8 cellular contexts compared by ENCODE assay signal in genomic region chr6:24910850-24911712, GRCh38. TPM values are rescaled to one million over a fixed set of nuclear protein-coding genes. Genes with fewer than 3 reads are reported as not detected.
DNase-seq lines count a peak whose midpoint lies in the region; ATAC-seq and TF ChIP-seq lines count a peak whose summit lies in the region.

No MANE protein-coding gene starts in this region.

- H3K9me3 ChIP-seq in CD4-positive, alpha-beta memory T cell (ENCODE audit: control insufficient read depth in 1 of 2, low read length in 2 of 2) = no peaks in the 10 kb centered on the region
- no peaks in the 10 kb centered on the region for H3K9me3 ChIP-seq in naive thymus-derived CD4-positive, alpha-beta T cell (ENCODE audit: control insufficient read depth in 2 of 3, low read length in 3 of 3)
- H3K9me3 ChIP-seq in tibial artery = no peaks in the 10 kb centered on the region

- CTCF ChIA-PET in CD4-positive, alpha-beta memory T cell (lab: Charles Lee; ENCODE audit: partially characterized antibody) = interaction anchor here (0.7 to 13.2 kb wide), 17 partner anchors 9 to 160 kb away, joined by 3 to 245 read pairs (median 5); partner anchors contain the start of gene RIPOR2
- CTCF ChIA-PET in HEK293T (lab: Yijun Ruan, JAX) = interaction anchor here (1.2 kb wide), 1 partner anchor 23 kb away, joined by 3 read pairs; no protein-coding TSS in a partner anchor
- CTCF ChIA-PET in naive thymus-derived CD4-positive, alpha-beta T cell (lab: Charles Lee) = interaction anchor here (0.6 to 5.9 kb wide), 14 partner anchors 9 to 116 kb away, joined by 3 to 54 read pairs (median 4); no protein-coding TSS in a partner anchor

- DNase-seq in CD4-positive, alpha-beta memory T cell = peak in 3 of 5 donors; percentile 41 to 65 (median 44)
- DNase-seq in HEK293T (ENCODE audit: extremely low spot score) = peak; percentile 63
- peak; percentile 27 for DNase-seq in NCI-H524 treated with DMSO at 0.1 percent for 48 hours (lab: John Stamatoyannopoulos, UW)
- peak; percentile 31 for DNase-seq in activated T-helper 1 cell treated with Interleukin-2 at 50 U/mL for 16 hours (ENCODE audit: low read depth)
- peak; percentile 24 for DNase-seq in fibroblast of peridontal ligament (ENCODE audit: extremely low read depth)
- peak in 8 of 9 donors; percentile 37 to 67 (median 52) for DNase-seq in naive thymus-derived CD4-positive, alpha-beta T cell
- DNase-seq in tibial artery = peak; percentile 57 to 72
- no peak for DNase-seq in NK-92 treated with Interleukin-12 subunit alpha and Interleukin-12 subunit beta, amount 100 ng/mL, for 24 hours (lab: John Stamatoyannopoulos, UW)

- H3K4me1 ChIP-seq in CD4-positive, alpha-beta memory T cell (ENCODE audit: insufficient read depth, low read length) = peaks cover 94% of the 10 kb centered on the region
- peaks cover 88 to 93% of the 10 kb centered on the region in 2 donors for H3K4me1 ChIP-seq in naive thymus-derived CD4-positive, alpha-beta T cell (ENCODE audit: control insufficient read depth in 2 of 2, insufficient read depth in 2 of 2, low read length in 2 of 2)
- peaks cover 0 to 42% (median 24%) of the 10 kb centered on the region in 4 donors for H3K4me1 ChIP-seq in tibial artery

- POLR2A ChIA-PET in CD4-positive, alpha-beta memory T cell (lab: Charles Lee; ENCODE audit: partially characterized antibody) = interaction anchor here (0.7 to 26.9 kb wide), 17 partner anchors 10 to 116 kb away, joined by 3 to 734 read pairs (median 7); partner anchors contain the start of gene RIPOR2
- POLR2A ChIA-PET in HEK293T (lab: Yijun Ruan, JAX) = no interaction called here
- POLR2A ChIA-PET in naive thymus-derived CD4-positive, alpha-beta T cell (lab: Charles Lee) = interaction anchor here (0.6 to 25.4 kb wide), 20 partner anchors 8 to 116 kb away, joined by 3 to 644 read pairs (median 8); partner anchors contain the start of gene RIPOR2

- peak overlapping the region; percentile 87 to 98 (median 93) for H3K4me3 Mint-ChIP-seq in CD4-positive, alpha-beta memory T cell
- H3K4me3 Mint-ChIP-seq in naive thymus-derived CD4-positive, alpha-beta T cell = peak overlapping the region; percentile 92 to 97 (median 96)

- H3K36me3 Mint-ChIP-seq in CD4-positive, alpha-beta memory T cell = peaks cover 73 to 93% of the 10 kb centered on the region in 2 donors
- peaks cover 16 to 74% (median 72%) of the 10 kb centered on the region in 5 donors for H3K36me3 Mint-ChIP-seq in naive thymus-derived CD4-positive, alpha-beta T cell

- no peak for TF ChIP-seq CTCF in tibial artery (IDR thresholded peaks at IDR 0.05)

- H3K27me3 Mint-ChIP-seq in CD4-positive, alpha-beta memory T cell = no peaks in the 10 kb centered on the region
- H3K27me3 Mint-ChIP-seq in naive thymus-derived CD4-positive, alpha-beta T cell = no peaks in the 10 kb centered on the region

- H3K27ac ChIP-seq in CD4-positive, alpha-beta memory T cell (ENCODE audit: low read depth, low read length) = peak overlapping the region; percentile 70
- peak overlapping the region; percentile 75 for H3K27ac ChIP-seq in naive thymus-derived CD4-positive, alpha-beta T cell (ENCODE audit: low read depth, low read length)
- H3K27ac ChIP-seq in tibial artery = peak overlapping the region; percentile 45 to 53

- H3K9me3 Mint-ChIP-seq in CD4-positive, alpha-beta memory T cell = peaks cover 0 to 7% (median 0%) of the 10 kb centered on the region in 8 donors
- H3K9me3 Mint-ChIP-seq in naive thymus-derived CD4-positive, alpha-beta T cell = peaks cover 0 to 3% (median 0%) of the 10 kb centered on the region in 11 donors

- ATAC-seq in naive thymus-derived CD4-positive, alpha-beta T cell = peak; percentile 60

- intact Hi-C loops in CD4-positive, alpha-beta memory T cell (cut with micrococcal nuclease) = loop anchor here (1.0 kb wide), 4 partner anchors 8 to 81 kb away; no protein-coding TSS in a partner anchor
- intact Hi-C loops in naive thymus-derived CD4-positive, alpha-beta T cell (cut with micrococcal nuclease) = loop anchor here (1.0 to 5.0 kb wide), 8 partner anchors 8 to 189 kb away; no protein-coding TSS in a partner anchor
- intact Hi-C loops in tibial artery (cut with DNase I; ENCODE audit: low total_unique reads) = no loop called here

- H3K4me1 Mint-ChIP-seq in CD4-positive, alpha-beta memory T cell = peaks cover 83 to 99% (median 91%) of the 10 kb centered on the region in 4 donors
- H3K4me1 Mint-ChIP-seq in naive thymus-derived CD4-positive, alpha-beta T cell = peaks cover 88 to 98% (median 97%) of the 10 kb centered on the region in 7 donors

- H3K36me3 ChIP-seq in CD4-positive, alpha-beta memory T cell (ENCODE audit: insufficient read depth, low read length) = peaks cover 35% of the 10 kb centered on the region
- peaks cover 10 to 17% (median 15%) of the 10 kb centered on the region in 3 experiments for H3K36me3 ChIP-seq in naive thymus-derived CD4-positive, alpha-beta T cell (ENCODE audit: control insufficient read depth in 2 of 3, insufficient read depth in 3 of 3, low read length in 3 of 3)
- no peaks in the 10 kb centered on the region for H3K36me3 ChIP-seq in tibial artery

- no peaks in the 10 kb centered on the region for H3K27me3 ChIP-seq in CD4-positive, alpha-beta memory T cell (ENCODE audit: insufficient read depth, low read length)
- H3K27me3 ChIP-seq in naive thymus-derived CD4-positive, alpha-beta T cell (ENCODE audit: control insufficient read depth in 2 of 2, insufficient read depth in 2 of 2, low read length in 2 of 2) = no peaks in the 10 kb centered on the region
- H3K27me3 ChIP-seq in tibial artery = peaks cover 0 to 5% of the 10 kb centered on the region in 2 donors

- H3K4me3 ChIP-seq in CD4-positive, alpha-beta memory T cell (ENCODE audit: low read length in 2 of 2) = peak overlapping the region; percentile 38 to 54
- H3K4me3 ChIP-seq in naive thymus-derived CD4-positive, alpha-beta T cell (ENCODE audit: low read length) = peak overlapping the region; percentile 41
- H3K4me3 ChIP-seq in tibial artery = peak overlapping the region; percentile 54 to 60

- peak overlapping the region; percentile 87 to 99 (median 96) for H3K27ac Mint-ChIP-seq in CD4-positive, alpha-beta memory T cell
- peak overlapping the region; percentile 88 to 99 (median 97) for H3K27ac Mint-ChIP-seq in naive thymus-derived CD4-positive, alpha-beta T cell

TF ChIP-seq in HEK293T, 16 proteins besides CTCF, POLR2A, EP300 and RAD21:
- TF ChIP-seq HDGF (IDR thresholded peaks at IDR 0.05; ENCODE audit: borderline replicate concordance) (no peak), L3MBTL2 (conservative IDR thresholded peaks at IDR 0.05) (no peak; the same call in 1 of the 2 replicates), BHLHE40 (IDR thresholded peaks at IDR 0.05; ENCODE audit: borderline replicate concordance) (no peak), FOXA1 (IDR thresholded peaks at IDR 0.05) (no peak), ELF4 (IDR thresholded peaks at IDR 0.05) (no peak), SP1 (IDR thresholded peaks at IDR 0.05) (no peak), TARDBP (IDR thresholded peaks at IDR 0.05) (no peak), ZNF384 (IDR thresholded peaks at IDR 0.05) (no peak), FOXK2 (IDR thresholded peaks at IDR 0.05) (no peak), ARNT (IDR thresholded peaks at IDR 0.05) (no peak), SUZ12 (IDR thresholded peaks at IDR 0.05) (no peak), NFRKB (IDR thresholded peaks at IDR 0.05) (no peak), CTBP1 (IDR thresholded peaks at IDR 0.05; ENCODE audit: borderline replicate concordance) (no peak), LEF1 (IDR thresholded peaks at IDR 0.05; ENCODE audit: borderline replicate concordance) (no peak), FOXM1 (IDR thresholded peaks at IDR 0.05; ENCODE audit: borderline replicate concordance) (no peak)
TF ChIP-seq in HEK293T: peak in this region for 0.

RNA-seq across cellular contexts. Expression of gene RIPOR2, which starts 24.7 kb away (rescaled TPM):
- total RNA-seq in CD4-positive, alpha-beta memory T cell = 100 to 1,000 TPM; 420 to 432 TPM
- 100 to 1,000 TPM; 431 to 458 TPM for polyA plus RNA-seq in CD4-positive, alpha-beta memory T cell
- total RNA-seq in naive thymus-derived CD4-positive, alpha-beta T cell = 100 to 1,000 TPM; 246 to 576 (median 431) TPM
- 100 to 1,000 TPM; 532 to 813 TPM for polyA plus RNA-seq in naive thymus-derived CD4-positive, alpha-beta T cell
